1 cellular context compared by ENCODE assay signal in genomic region chr12:122979001-122979907, GRCh38.
TF ChIP-seq lines count a peak whose summit lies in the region.

No MANE protein-coding gene starts in this region.

TF ChIP-seq in GM12878, 131 proteins besides CTCF, POLR2A, EP300 and RAD21:
- TF ChIP-seq ASH2L (IDR thresholded peaks at IDR 0.05; ENCODE audit: borderline replicate concordance, low read depth) (no peak), JUND (IDR thresholded peaks at IDR 0.05; ENCODE audit: low read depth, low read length) (no peak), CBX5 (IDR thresholded peaks at IDR 0.05; ENCODE audit: low read depth) (no peak), POU2F2 (IDR thresholded peaks at IDR 0.05; ENCODE audit: borderline replicate concordance, low read depth, low read length) (no peak), SMAD5 (IDR thresholded peaks at IDR 0.05; ENCODE audit: low read depth) (no peak), RAD51 (IDR thresholded peaks at IDR 0.05) (no peak), SKIL (IDR thresholded peaks at IDR 0.05; ENCODE audit: low read depth, poor library complexity, severe bottlenecking) (no peak), GATAD2B (conservative IDR thresholded peaks at IDR 0.05; ENCODE audit: low read depth) (no peak), ATF7 (IDR thresholded peaks at IDR 0.05; ENCODE audit: low read depth) (no peak), ZBED1 (IDR thresholded peaks at IDR 0.05; ENCODE audit: borderline replicate concordance) (no peak), MYC (IDR thresholded peaks at IDR 0.05; ENCODE audit: insufficient read depth, insufficient read length, insufficient replicate concordance, low read length, severe bottlenecking) (no peak), BACH1 (IDR thresholded peaks at IDR 0.05; ENCODE audit: borderline replicate concordance) (no peak), TBL1XR1 (IDR thresholded peaks at IDR 0.05; ENCODE audit: low read depth, low read length) (no peak)
